1 cellular context compared by ENCODE assay signal in genomic region chr7:44162179-44162578, GRCh38.
TF ChIP-seq lines count a peak whose summit lies in the region.

No MANE protein-coding gene starts in this region.

TF ChIP-seq in IMR-90, 13 proteins besides CTCF, POLR2A, EP300 and RAD21:
- no peak for TF ChIP-seq MXI1 (IDR thresholded peaks at IDR 0.05; ENCODE audit: borderline replicate concordance, low read depth, low read length)
- peak; percentile 33; the same call in 1 of the 2 replicates for TF ChIP-seq CEBPB (IDR thresholded peaks at IDR 0.05; ENCODE audit: low read depth, low read length)
